Comparison of ENCODE assay signal across 7 cellular contexts in the genomic region with DNA sequence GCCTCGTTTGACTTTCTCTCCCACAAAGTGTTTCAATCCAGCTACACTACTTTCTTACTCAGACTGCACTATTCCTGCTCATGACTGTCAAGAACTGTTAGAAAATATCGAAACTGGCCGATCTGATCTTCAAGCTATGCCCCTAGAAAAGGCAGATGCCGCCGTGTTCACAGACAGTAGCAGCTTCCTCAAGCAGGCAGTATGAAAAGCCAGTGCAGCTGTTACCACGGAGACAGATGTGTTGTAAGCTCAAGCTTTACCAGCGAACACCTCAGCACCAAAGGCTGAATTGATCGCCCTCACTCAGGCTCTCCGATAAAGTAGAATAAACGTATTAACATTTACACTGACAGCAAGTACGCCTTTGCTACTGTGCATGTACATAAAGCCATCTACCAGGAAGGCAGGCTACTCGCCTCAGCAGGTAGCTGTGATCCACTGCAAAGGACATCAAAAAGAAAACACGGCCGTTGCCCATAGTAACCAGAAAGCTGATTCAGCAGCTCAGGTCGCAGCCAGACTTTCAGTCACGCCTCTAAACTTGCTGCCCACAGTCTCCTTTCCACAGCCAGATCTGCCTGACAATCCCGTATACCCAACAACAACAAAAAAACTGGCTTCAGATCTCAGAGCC.
DNase-seq lines count a peak whose midpoint lies in the region; FAIRE-seq and TF ChIP-seq lines count a peak whose summit lies in the region.
"Not testable (repeated sequence)": the region's sequence is repeated elsewhere in the genome, so short reads cannot be mapped to it uniquely, and the experiment has no call there.

No MANE protein-coding gene starts in this region.

- H2AFZ ChIP-seq in mesenchymal stem cell (ENCODE audit: low read depth, low read length): not testable (repeated sequence)

- not testable (repeated sequence) for H3K27ac Mint-ChIP-seq in endothelial cell (ENCODE audit: unreplicated experiment)

- not testable (repeated sequence) for H3K27me3 Mint-ChIP-seq in endothelial cell (ENCODE audit: unreplicated experiment)

- peak overlapping the region; percentile 49 for H3K9ac ChIP-seq in mesenchymal stem cell (ENCODE audit: low read length)

- not testable (repeated sequence) for H3K79me1 ChIP-seq in mesenchymal stem cell (replicated peaks; ENCODE audit: low read length, poor library complexity, severe bottlenecking)

- H2AK5ac ChIP-seq in mesenchymal stem cell (ENCODE audit: low read length, severe bottlenecking): not testable (repeated sequence)

- not testable (repeated sequence) for H3K23ac ChIP-seq in mesenchymal stem cell (ENCODE audit: low read length in 2 of 2)

- H3K9me3 Mint-ChIP-seq in endothelial cell (ENCODE audit: unreplicated experiment): not testable (repeated sequence)

- not testable (repeated sequence) for TF ChIP-seq CTCF in Peyer's patch (IDR thresholded peaks at IDR 0.05); astrocyte of the cerebellum (IDR thresholded peaks at IDR 0.05; ENCODE audit: low read depth, low read length, missing control alignments); endothelial cell (IDR thresholded peaks at IDR 0.05; ENCODE audit: unreplicated experiment)

- not testable (repeated sequence) for H3K14ac ChIP-seq in mesenchymal stem cell (ENCODE audit: low read length in 2 of 2)

- not testable (repeated sequence) for H2BK120ac ChIP-seq in mesenchymal stem cell (ENCODE audit: low read depth, low read length)

- not testable (repeated sequence) for H3K4me3 Mint-ChIP-seq in endothelial cell (ENCODE audit: unreplicated experiment)

- not testable (repeated sequence) for H3K4me2 ChIP-seq in mesenchymal stem cell (ENCODE audit: low read length, poor library complexity, severe bottlenecking)

- H3K18ac ChIP-seq in mesenchymal stem cell (ENCODE audit: low read depth in 1 of 2, low read length in 2 of 2): not testable (repeated sequence)

- not testable (repeated sequence) for H3K9me3 ChIP-seq in Peyer's patch; mesenchymal stem cell (ENCODE audit: control insufficient read depth, low read length); small intestine (ENCODE audit: control insufficient read depth, low read depth)

- H4K91ac ChIP-seq in mesenchymal stem cell (ENCODE audit: low read length): not testable (repeated sequence)

- not testable (repeated sequence) for H3K4me1 Mint-ChIP-seq in endothelial cell (ENCODE audit: unreplicated experiment)

- not testable (repeated sequence) for H3K4ac ChIP-seq in mesenchymal stem cell (ENCODE audit: low read depth in 1 of 2, low read length in 2 of 2)

- not testable (repeated sequence) for H3K27me3 ChIP-seq in Peyer's patch; small intestine (ENCODE audit: control insufficient read depth in 2 of 2, insufficient read depth in 2 of 2, low read length in 2 of 2)
- H3K27me3 ChIP-seq in mesenchymal stem cell (ENCODE audit: control insufficient read depth in 1 of 2, insufficient read depth in 1 of 2, low read length in 2 of 2): peaks cover 0 to 15% of the 10 kb centered on the region in 2 experiments

- H3K4me3 ChIP-seq in Peyer's patch: peak overlapping the region in 3 of 4 donors; percentile 12 to 36 (median 31)
- not testable (repeated sequence) for H3K4me3 ChIP-seq in astrocyte of the cerebellum (ENCODE audit: low read depth, low read length); small intestine (ENCODE audit: low read depth in 1 of 2, low read length in 2 of 2)
- H3K4me3 ChIP-seq in mesenchymal stem cell (ENCODE audit: insufficient read depth in 1 of 2, low read depth in 1 of 2, low read length in 2 of 2): peak overlapping the region in 1 of 2 experiments; percentile 24

- peak; percentile 10 for DNase-seq in HT1080 (ENCODE audit: low read depth)
- DNase-seq in Peyer's patch: peak; percentile 17 to 75 (median 51)
- peak; percentile 12 to 17 for DNase-seq in activated CD4-positive, alpha-beta T cell treated with anti-CD3 and anti-CD28 coated beads, Interleukin-2, amount 50 U/mL, for 4 hours
- DNase-seq in astrocyte of the cerebellum (ENCODE audit: low read depth): peak; percentile 1
- peak; percentile 12 for DNase-seq in endothelial cell (ENCODE audit: low spot score)
- not testable (repeated sequence) for DNase-seq in mesenchymal stem cell
- peak; percentile 61 for DNase-seq in small intestine

- peak overlapping the region in 3 of 4 donors; percentile 57 to 75 (median 70) for H3K27ac ChIP-seq in Peyer's patch
- H3K27ac ChIP-seq in mesenchymal stem cell (ENCODE audit: low read length, poor library complexity, severe bottlenecking): not testable (repeated sequence)
- peak overlapping the region; percentile 80 to 89 for H3K27ac ChIP-seq in small intestine (ENCODE audit: low read depth in 1 of 2, low read length in 1 of 2)

- TF ChIP-seq POLR2A in Peyer's patch (IDR thresholded peaks at IDR 0.05): not testable (repeated sequence)

- FAIRE-seq in small intestine (lab: Jason Lieb, UNC): not testable (repeated sequence)

- not testable (repeated sequence) for H3K4me1 ChIP-seq in Peyer's patch; mesenchymal stem cell (ENCODE audit: control insufficient read depth, insufficient read depth, low read depth, low read length); small intestine (ENCODE audit: control insufficient read depth in 2 of 2, insufficient read depth in 1 of 2, low read depth in 1 of 2, low read length in 1 of 2)

- H4K8ac ChIP-seq in mesenchymal stem cell (ENCODE audit: low read length): not testable (repeated sequence)

- H3K36me3 ChIP-seq in Peyer's patch; mesenchymal stem cell (ENCODE audit: control insufficient read depth in 1 of 2, insufficient read depth in 2 of 2, low read depth in 1 of 2, low read length in 2 of 2); small intestine (ENCODE audit: control insufficient read depth in 2 of 2, insufficient read depth in 2 of 2, low read length in 2 of 2): not testable (repeated sequence)

- in situ Hi-C loops in astrocyte of the cerebellum (cut with HindIII; ENCODE audit: low sequenced_read_pairs): not testable (repeated sequence)

- 51% methylated on average over 17 of the region's 17 CpGs for WGBS in mesenchymal stem cell
- 5 to 30% (median 21%) methylated on average over 17 of the region's 17 CpGs for WGBS in small intestine, 3 donors

- H3K36me3 Mint-ChIP-seq in endothelial cell (ENCODE audit: low read depth, unreplicated experiment): not testable (repeated sequence)

- H2BK12ac ChIP-seq in mesenchymal stem cell (ENCODE audit: low read length in 2 of 2): not testable (repeated sequence)

- H2BK15ac ChIP-seq in mesenchymal stem cell (ENCODE audit: low read depth, poor library complexity, severe bottlenecking): not testable (repeated sequence)

- not testable (repeated sequence) for H2BK5ac ChIP-seq in mesenchymal stem cell (ENCODE audit: low read depth, low read length, poor library complexity, severe bottlenecking)
